Comparison of ENCODE assay signal across 8 cellular contexts in the genomic region with DNA sequence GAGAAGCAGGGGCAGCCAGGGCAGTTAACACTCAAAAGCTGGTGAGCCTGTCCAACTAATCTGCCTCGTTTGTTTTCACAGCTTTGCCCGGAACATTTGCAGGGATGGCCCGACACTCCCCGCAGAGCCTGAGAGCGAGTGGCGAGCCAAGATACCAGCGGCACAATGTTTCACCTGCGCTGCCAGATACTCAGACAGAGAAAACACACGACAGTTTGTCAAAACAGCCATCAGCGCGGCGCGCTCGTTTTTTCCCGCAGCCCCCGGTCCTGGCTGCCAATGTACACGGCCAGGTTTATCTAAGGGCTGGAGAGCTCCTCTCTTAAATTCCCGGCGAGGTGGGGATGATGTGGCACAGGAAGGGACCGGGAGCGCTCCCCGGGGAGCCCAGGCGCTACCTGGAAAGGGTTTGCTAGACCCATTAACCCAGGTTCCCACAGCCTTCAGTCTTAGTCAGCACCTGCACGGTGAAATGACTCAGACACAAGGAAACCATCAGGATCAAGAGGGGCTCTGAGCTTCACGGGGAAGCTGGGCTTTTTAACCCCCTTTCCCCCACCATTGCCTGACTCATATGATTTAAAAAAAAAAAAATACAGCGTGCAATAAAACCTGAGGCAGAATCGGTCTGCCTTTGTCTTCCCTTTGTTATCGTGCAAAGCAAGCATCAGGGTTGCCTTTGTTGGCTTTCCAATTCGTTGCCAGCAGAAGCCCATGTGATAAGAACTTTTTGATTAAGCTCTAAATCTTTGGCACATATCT.
A peak's percentile ranks its signal among the peaks of the same experiment; 100 is the strongest.
DNase-seq lines count a peak whose midpoint lies in the region; ATAC-seq, FAIRE-seq and TF ChIP-seq lines count a peak whose summit lies in the region.

No MANE protein-coding gene starts in this region.

- DNase-seq in HFF-Myc (ENCODE audit: extremely low read depth, low read depth) (no peak), RCC 7860 (ENCODE audit: low spot score) (peak; percentile 61), left ventricle myocardium inferior (peak; percentile 14), gastrocnemius medialis (no peak), OCI-M2 (lab: John Stamatoyannopoulos, UW; ENCODE audit: unreplicated experiment) (no peak), GDM1 (lab: John Stamatoyannopoulos, UW) (no peak)
- no peak for DNase-seq in stimulated activated CD4-positive, alpha-beta T cell treated with anti-CD3 and anti-CD28 coated beads, Interleukin-12 subunit alpha, Interleukin-12 subunit beta, amount 100 ng/mL, for 4 hours
- DNase-seq in stimulated activated naive CD8-positive, alpha-beta T cell treated with anti-CD3 and anti-CD28 coated beads, Interleukin-15, amount 100 ng/mL, for 72 hours = no peak

- TF ChIP-seq POLR2A in gastrocnemius medialis (IDR thresholded peaks at IDR 0.05) = no peak

- H3K27ac Mint-ChIP-seq in stimulated activated naive CD8-positive, alpha-beta T cell treated with anti-CD3 and anti-CD28 coated beads, Interleukin-15, amount 100 ng/mL, for 72 hours = no peak overlapping the region

- no peaks in the 10 kb centered on the region for H3K36me3 ChIP-seq in left ventricle myocardium inferior
- H3K36me3 ChIP-seq in gastrocnemius medialis = no peaks in the 10 kb centered on the region

- peak overlapping the region; percentile 24 for H3K4me3 ChIP-seq in HFF-Myc (replicated peaks; ENCODE audit: low read depth, low read length)
- peak overlapping the region; percentile 47 for H3K4me3 ChIP-seq in left ventricle myocardium inferior
- H3K4me3 ChIP-seq in gastrocnemius medialis = peak overlapping the region; percentile 18 to 34 (median 26)

- peaks cover 38% of the 10 kb centered on the region for H3K27me3 Mint-ChIP-seq in stimulated activated naive CD8-positive, alpha-beta T cell treated with anti-CD3 and anti-CD28 coated beads, Interleukin-15, amount 100 ng/mL, for 72 hours

- no peaks in the 10 kb centered on the region for H3K9me3 Mint-ChIP-seq in stimulated activated naive CD8-positive, alpha-beta T cell treated with anti-CD3 and anti-CD28 coated beads, Interleukin-15, amount 100 ng/mL, for 72 hours

- H3K4me1 Mint-ChIP-seq in stimulated activated naive CD8-positive, alpha-beta T cell treated with anti-CD3 and anti-CD28 coated beads, Interleukin-15, amount 100 ng/mL, for 72 hours = peaks cover 5% of the 10 kb centered on the region

- in situ Hi-C loops in gastrocnemius medialis (cut with MboI; ENCODE audit: low sequenced_read_pairs in 4 of 4) = no loop called here

- no peak for ATAC-seq in gastrocnemius medialis
- ATAC-seq in stimulated activated naive CD8-positive, alpha-beta T cell treated with anti-CD3 and anti-CD28 coated beads, Interleukin-15, amount 100 ng/mL, for 72 hours = no peak

- H3K4me1 ChIP-seq in left ventricle myocardium inferior (peaks cover 12% of the 10 kb centered on the region), gastrocnemius medialis (no peaks in the 10 kb centered on the region)

- H3K27ac ChIP-seq in left ventricle myocardium inferior (replicated peaks) = no peak overlapping the region
- H3K27ac ChIP-seq in gastrocnemius medialis = no peak overlapping the region

- H3K27me3 ChIP-seq in left ventricle myocardium inferior (ENCODE audit: low read depth) = peaks cover 63% of the 10 kb centered on the region
- H3K27me3 ChIP-seq in gastrocnemius medialis = peaks cover 6 to 23% (median 23%) of the 10 kb centered on the region in 3 donors

- intact Hi-C loops in left ventricle myocardium inferior (cut with micrococcal nuclease) = no loop called here
- intact Hi-C loops in gastrocnemius medialis (cut with DNase I; ENCODE audit: low total_unique reads) = no loop called here

- H3K9me3 ChIP-seq in left ventricle myocardium inferior (replicated peaks) = no peaks in the 10 kb centered on the region
- no peaks in the 10 kb centered on the region for H3K9me3 ChIP-seq in gastrocnemius medialis

- TF ChIP-seq CTCF in HFF-Myc (IDR thresholded peaks at IDR 0.05; ENCODE audit: low read depth, low read length, missing control alignments) = no peak
- TF ChIP-seq CTCF in left ventricle myocardium inferior (IDR thresholded peaks at IDR 0.05; ENCODE audit: borderline replicate concordance) = no peak
- no peak for TF ChIP-seq CTCF in gastrocnemius medialis (IDR thresholded peaks at IDR 0.05 in 4 of 5, conservative IDR thresholded peaks at IDR 0.05 in 1 of 5)

- peak overlapping the region in 1 of 2 donors; percentile 18 for H3K4me3 Mint-ChIP-seq in stimulated activated naive CD8-positive, alpha-beta T cell treated with anti-CD3 and anti-CD28 coated beads, Interleukin-15, amount 100 ng/mL, for 72 hours

- FAIRE-seq in RCC 7860 (lab: Jason Lieb, UNC) = no peak

Comparison
In these comparisons a context has a peak if more than half of its experiments do, and no peak if none do; other contexts are left out.
1. DNase-seq: peak in RCC 7860 (single experiment) and left ventricle myocardium inferior (single experiment); none in HFF-Myc (single experiment), gastrocnemius medialis (0 of 2), stimulated activated CD4-positive, alpha-beta T cell treated with anti-CD3 and anti-CD28 coated beads, Interleukin-12 subunit alpha, Interleukin-12 subunit beta, amount 100 ng/mL, for 4 hours (single experiment), OCI-M2 (single experiment), stimulated activated naive CD8-positive, alpha-beta T cell treated with anti-CD3 and anti-CD28 coated beads, Interleukin-15, amount 100 ng/mL, for 72 hours (0 of 2) and GDM1 (single experiment).
2. Peak in every context shown above with its lines, with median percentiles within 50 percentile points of each other: H3K4me3 ChIP-seq.